ENCODE assay signal across 24 cellular contexts in genomic region chr14:94284221-94284620, GRCh38. TPM values are rescaled to one million over a fixed set of nuclear protein-coding genes. Genes with fewer than 3 reads are reported as not detected.
"Had no signal": no experiment of that assay in that cellular context is flagged by ENCODE, and none has a peak within 500 bp of the region (broad histone marks: within the 10 kb centered on the region; RNA-seq: fewer than 3 reads in every experiment).

No MANE protein-coding gene starts in this region.

- DNase-seq: effector memory CD8-positive, alpha-beta T cell; esophagus squamous epithelium; foreskin keratinocyte; immature natural killer cell; left cardiac atrium; left ventricle myocardium superior; mesenchymal stem cell; midbrain; occipital lobe; psoas muscle; sigmoid colon; small intestine; stimulated activated CD4-positive, alpha-beta T cell treated with anti-CD3 and anti-CD28 coated beads, Interleukin-12 subunit alpha, Interleukin-12 subunit beta, amount 100 ng/mL, for 4 hours; stimulated activated naive CD4-positive, alpha-beta T cell; stomach; substantia nigra; trophoblast cell had no signal

- H3K4me3 ChIP-seq: esophagus squamous epithelium, lung, psoas muscle, sigmoid colon, stomach, thoracic aorta had no signal

- H3K36me3 ChIP-seq: esophagus squamous epithelium, sigmoid colon, stomach, thoracic aorta had no signal

- H3K79me2 ChIP-seq: parathyroid adenoma had no signal

- H3K4me1 Mint-ChIP-seq: immature natural killer cell had no signal

- H3K4me1 ChIP-seq: foreskin keratinocyte, parathyroid adenoma, psoas muscle, sigmoid colon, stomach had no signal

- H2AFZ ChIP-seq: parathyroid adenoma had no signal

- H3K9me3 ChIP-seq: esophagus squamous epithelium, psoas muscle, sigmoid colon, stomach, thoracic aorta had no signal

- FAIRE-seq: keratinocyte, small intestine had no signal

- H3K27ac ChIP-seq: epithelial cell of prostate, esophagus squamous epithelium, foreskin keratinocyte, parathyroid adenoma, psoas muscle, sigmoid colon, stomach, thoracic aorta had no signal

- H3K9me3 Mint-ChIP-seq: effector memory CD8-positive, alpha-beta T cell; natural killer cell treated with Interleukin-12 subunit alpha and Interleukin-12 subunit beta and Interleukin-15 and Interleukin-18, amount 100 ng/mL, for 72 hours had no signal

- H3K27ac Mint-ChIP-seq: effector memory CD8-positive, alpha-beta T cell; immature natural killer cell; natural killer cell treated with Interleukin-12 subunit alpha and Interleukin-12 subunit beta and Interleukin-15 and Interleukin-18, amount 100 ng/mL, for 72 hours had no signal

- H3K27me3 ChIP-seq: foreskin keratinocyte, sigmoid colon, stomach had no signal

- H3K36me3 Mint-ChIP-seq: immature natural killer cell; natural killer cell treated with Interleukin-12 subunit alpha and Interleukin-12 subunit beta and Interleukin-15 and Interleukin-18, amount 100 ng/mL, for 72 hours had no signal

- H3K9ac ChIP-seq: parathyroid adenoma had no signal

- H3K4me3 Mint-ChIP-seq: effector memory CD8-positive, alpha-beta T cell; immature natural killer cell; natural killer cell treated with Interleukin-12 subunit alpha and Interleukin-12 subunit beta and Interleukin-15 and Interleukin-18, amount 100 ng/mL, for 72 hours had no signal

RNA-seq across cellular contexts. Expression of gene SERPINA10, which starts 8.8 kb away (rescaled TPM):
- total RNA-seq: esophagus squamous epithelium; foreskin keratinocyte; left cardiac atrium; left ventricle myocardium superior; natural killer cell treated with Interleukin-12 subunit alpha and Interleukin-12 subunit beta and Interleukin-15 and Interleukin-18, amount 100 ng/mL, for 72 hours; occipital lobe; psoas muscle; sigmoid colon; stomach; urinary bladder had no signal
- polyA plus RNA-seq: foreskin keratinocyte, immature natural killer cell, keratinocyte, lung, psoas muscle had no signal

RNA-seq across cellular contexts. Expression of gene SERPINA6, which starts 38.9 kb away (rescaled TPM):
- total RNA-seq: esophagus squamous epithelium; foreskin keratinocyte; left cardiac atrium; left ventricle myocardium superior; natural killer cell treated with Interleukin-12 subunit alpha and Interleukin-12 subunit beta and Interleukin-15 and Interleukin-18, amount 100 ng/mL, for 72 hours; occipital lobe; psoas muscle; sigmoid colon; stomach; thoracic aorta; urinary bladder had no signal
- polyA plus RNA-seq: foreskin keratinocyte, immature natural killer cell, keratinocyte, psoas muscle had no signal
